Comparison of ENCODE assay signal across 8 cellular contexts in the genomic region with DNA sequence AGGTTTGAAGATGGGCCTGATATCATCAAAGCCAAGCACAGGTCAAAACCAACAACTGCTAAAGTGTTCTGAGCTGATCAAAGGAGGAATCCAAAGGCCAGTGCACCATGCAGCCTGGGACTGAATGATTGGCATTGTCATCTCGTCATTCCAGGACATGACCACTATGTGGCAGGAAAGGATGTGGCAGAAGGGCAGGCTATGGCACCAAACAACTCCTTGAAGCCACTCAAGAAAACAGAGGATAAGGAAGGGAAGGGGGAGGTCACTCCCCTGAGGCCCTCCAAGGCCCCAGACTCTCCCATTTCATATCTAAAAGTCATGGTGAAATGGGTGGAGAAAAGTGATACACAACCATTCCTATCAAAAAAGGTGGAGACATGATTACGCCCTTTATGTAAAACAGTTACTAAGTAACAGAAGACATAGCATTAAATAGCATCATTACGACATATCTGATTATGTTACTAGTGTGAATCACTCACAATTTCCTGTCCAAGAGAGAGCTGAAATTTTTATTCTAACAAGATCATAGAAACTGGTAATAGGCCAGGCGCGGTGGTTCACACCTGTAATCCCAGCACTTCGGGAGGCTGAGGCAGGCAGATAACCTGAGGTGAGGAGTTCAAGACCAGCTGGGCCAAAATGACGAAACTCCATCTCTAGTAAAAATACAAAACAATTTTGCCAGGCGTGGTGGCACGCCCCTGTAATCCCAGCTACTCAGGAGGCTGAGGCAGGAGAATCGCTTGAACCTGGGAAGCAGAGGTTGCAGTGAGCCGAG. TPM values are rescaled to one million over a fixed set of nuclear protein-coding genes. Genes with fewer than 3 reads are reported as not detected.
A peak's percentile ranks its signal among the peaks of the same experiment; 100 is the strongest.
DNase-seq lines count a peak whose midpoint lies in the region; FAIRE-seq and TF ChIP-seq lines count a peak whose summit lies in the region.

No MANE protein-coding gene starts in this region.

- H4K20me1 ChIP-seq in Karpas-422 (ENCODE audit: insufficient read depth, low read depth, low read length), result no peaks in the 10 kb centered on the region

- H2AFZ ChIP-seq in Karpas-422 (ENCODE audit: low read length), result no peak overlapping the region

- no peak overlapping the region for H3K9ac ChIP-seq in liver (ENCODE audit: low read depth in 1 of 2, low read length in 2 of 2)
- no peak overlapping the region for H3K9ac ChIP-seq in Karpas-422 (ENCODE audit: low read length)

- peak; percentile 9 for FAIRE-seq in urothelium cell line (lab: Jason Lieb, UNC)

- no peaks in the 10 kb centered on the region for H3K79me2 ChIP-seq in Karpas-422 (ENCODE audit: low read length)

- H3K27me3 ChIP-seq in liver (ENCODE audit: control insufficient read depth in 4 of 4, insufficient read depth in 4 of 4, low read length in 3 of 4) (no peaks in the 10 kb centered on the region), Karpas-422 (ENCODE audit: low read length) (no peaks in the 10 kb centered on the region)

- peak; percentile 79 to 89 for TF ChIP-seq RAD21 in liver (IDR thresholded peaks at IDR 0.05)

- peaks cover 2 to 17% (median 9%) of the 10 kb centered on the region in 4 donors for H3K4me1 ChIP-seq in liver (ENCODE audit: control insufficient read depth in 4 of 4, insufficient read depth in 4 of 4, low read length in 3 of 4)
- 0 out of 2 replicates have a peak, but pooled peaks cover 2% of the 10 kb centered on the region for H3K4me1 ChIP-seq in Karpas-422 (ENCODE audit: low read length)

- H3K4me2 ChIP-seq in Karpas-422 (ENCODE audit: low read depth, low read length, poor library complexity, severe bottlenecking), result no peak overlapping the region

- H3K27ac ChIP-seq in liver (ENCODE audit: low read depth in 1 of 2, low read length in 2 of 2) (no peak overlapping the region), Karpas-422 (ENCODE audit: low read length) (no peak overlapping the region)

- no peaks in the 10 kb centered on the region for H3K9me2 ChIP-seq in Karpas-422 (replicated peaks; ENCODE audit: insufficient read depth, low read length)

- peak; percentile 51 for DNase-seq in AG20443 (ENCODE audit: low spot score)
- no peak for DNase-seq in GM12864 (ENCODE audit: low read depth)
- peak; percentile 90 for DNase-seq in NOMO-1 treated with DMSO at 0.1 percent for 48 hours (lab: John Stamatoyannopoulos, UW; ENCODE audit: unreplicated experiment)
- DNase-seq in cerebellum (ENCODE audit: low spot score), result peak; percentile 27
- peak; percentile 51 for DNase-seq in urothelium cell line (ENCODE audit: low spot score)
- no peak for DNase-seq in Karpas-422
- no peak for DNase-seq in NCI-H2081 (lab: John Stamatoyannopoulos, UW)

- H3K4me3 ChIP-seq in GM12864 (ENCODE audit: low read depth, low read length) (no peak overlapping the region), liver (ENCODE audit: low read depth in 1 of 3, low read length in 3 of 3) (no peak overlapping the region), Karpas-422 (ENCODE audit: low read length) (no peak overlapping the region)

- 80% methylated on average over 11 of the region's 11 CpGs for WGBS in liver

- peak; percentile 50 for TF ChIP-seq CTCF in GM12864 (IDR thresholded peaks at IDR 0.05; ENCODE audit: low read depth, low read length, missing control alignments)
- peak; percentile 40 for TF ChIP-seq CTCF in liver (IDR thresholded peaks at IDR 0.05; ENCODE audit: low read depth, low read length, missing input control)

- no peaks in the 10 kb centered on the region for H3K36me3 ChIP-seq in liver (ENCODE audit: control insufficient read depth in 4 of 4, insufficient read depth in 3 of 4, low read depth in 1 of 4, low read length in 3 of 4)
- no peaks in the 10 kb centered on the region for H3K36me3 ChIP-seq in Karpas-422 (ENCODE audit: insufficient read depth, low read length)

- H3K9me3 ChIP-seq in liver (ENCODE audit: control insufficient read depth in 4 of 4, low read length in 3 of 4) (no peaks in the 10 kb centered on the region), Karpas-422 (ENCODE audit: low read length) (no peaks in the 10 kb centered on the region)

TF ChIP-seq in liver, 16 proteins besides CTCF, POLR2A, EP300 and RAD21:
- TF ChIP-seq, protein P1, sequence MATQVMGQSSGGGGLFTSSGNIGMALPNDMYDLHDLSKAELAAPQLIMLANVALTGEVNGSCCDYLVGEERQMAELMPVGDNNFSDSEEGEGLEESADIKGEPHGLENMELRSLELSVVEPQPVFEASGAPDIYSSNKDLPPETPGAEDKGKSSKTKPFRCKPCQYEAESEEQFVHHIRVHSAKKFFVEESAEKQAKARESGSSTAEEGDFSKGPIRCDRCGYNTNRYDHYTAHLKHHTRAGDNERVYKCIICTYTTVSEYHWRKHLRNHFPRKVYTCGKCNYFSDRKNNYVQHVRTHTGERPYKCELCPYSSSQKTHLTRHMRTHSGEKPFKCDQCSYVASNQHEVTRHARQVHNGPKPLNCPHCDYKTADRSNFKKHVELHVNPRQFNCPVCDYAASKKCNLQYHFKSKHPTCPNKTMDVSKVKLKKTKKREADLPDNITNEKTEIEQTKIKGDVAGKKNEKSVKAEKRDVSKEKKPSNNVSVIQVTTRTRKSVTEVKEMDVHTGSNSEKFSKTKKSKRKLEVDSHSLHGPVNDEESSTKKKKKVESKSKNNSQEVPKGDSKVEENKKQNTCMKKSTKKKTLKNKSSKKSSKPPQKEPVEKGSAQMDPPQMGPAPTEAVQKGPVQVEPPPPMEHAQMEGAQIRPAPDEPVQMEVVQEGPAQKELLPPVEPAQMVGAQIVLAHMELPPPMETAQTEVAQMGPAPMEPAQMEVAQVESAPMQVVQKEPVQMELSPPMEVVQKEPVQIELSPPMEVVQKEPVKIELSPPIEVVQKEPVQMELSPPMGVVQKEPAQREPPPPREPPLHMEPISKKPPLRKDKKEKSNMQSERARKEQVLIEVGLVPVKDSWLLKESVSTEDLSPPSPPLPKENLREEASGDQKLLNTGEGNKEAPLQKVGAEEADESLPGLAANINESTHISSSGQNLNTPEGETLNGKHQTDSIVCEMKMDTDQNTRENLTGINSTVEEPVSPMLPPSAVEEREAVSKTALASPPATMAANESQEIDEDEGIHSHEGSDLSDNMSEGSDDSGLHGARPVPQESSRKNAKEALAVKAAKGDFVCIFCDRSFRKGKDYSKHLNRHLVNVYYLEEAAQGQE (IDR thresholded peaks at IDR 0.05), result no peak
- TF ChIP-seq HNF4A (conservative IDR thresholded peaks at IDR 0.05), result peak; percentile 24 to 47

RNA-seq across cellular contexts. Expression of gene AHNAK, which starts 49.3 kb away (rescaled TPM):
- 57.3 TPM for total RNA-seq in cerebellum
- total RNA-seq in liver, result 100 to 1,000 TPM in 1 of 2 donors, 10 to 100 TPM in 1; 53.6 to 110 TPM
- polyA plus RNA-seq in liver, result 10 to 100 TPM; 22.6 to 22.7 TPM
- under 0.01 and 0.34 TPM in 2 replicates for total RNA-seq in Karpas-422 (2014; rRNA removed; shearing (Covaris generic); ENCODE audit: low replicate concordance)

Comparison
In these comparisons a context has a peak if more than half of its experiments do, and no peak if none do; other contexts are left out.
1. DNase-seq: peak in AG20443 (single experiment), NOMO-1 treated with DMSO at 0.1 percent for 48 hours (single experiment), cerebellum (single experiment) and urothelium cell line (single experiment); none in GM12864 (single experiment), Karpas-422 (single experiment) and NCI-H2081 (0 of 2).
2. RNA of gene AHNAK, which starts 49.3 kb away (total RNA-seq): 53.6 to 110 TPM in liver and 57.3 TPM in cerebellum (single experiment); under 0.01 to 0.34 TPM in Karpas-422; every median in the first group is over 10 times any median in the second.